Comparison of ENCODE assay signal across 1 cellular context in genomic region chr10:12631787-12632562, GRCh38.
A peak's percentile ranks its signal among the peaks of the same experiment; 100 is the strongest.
TF ChIP-seq lines count a peak whose summit lies in the region.

No MANE protein-coding gene starts in this region.

TF ChIP-seq in HepG2, 621 proteins besides CTCF, POLR2A, EP300 and RAD21 (continued from another document and continues in another):
- TF ChIP-seq MYPOP (CRISPR knock-in tag; IDR thresholded peaks at IDR 0.05), result no peak
- no peak for TF ChIP-seq ZNF230 (CRISPR knock-in tag; IDR thresholded peaks at IDR 0.05)
- no peak for TF ChIP-seq ZSCAN21 (CRISPR knock-in tag; IDR thresholded peaks at IDR 0.05; ENCODE audit: borderline replicate concordance)
- TF ChIP-seq TCF7L2 (IDR thresholded peaks at IDR 0.05; ENCODE audit: low read depth, low read length), result no peak
- no peak for TF ChIP-seq ZNF782 (CRISPR knock-in tag; IDR thresholded peaks at IDR 0.05; ENCODE audit: borderline replicate concordance)
- TF ChIP-seq MXI1 (IDR thresholded peaks at IDR 0.05; ENCODE audit: borderline replicate concordance, low read depth, low read length), result no peak
- TF ChIP-seq ZNF3 (CRISPR knock-in tag; IDR thresholded peaks at IDR 0.05), result no peak
- no peak for TF ChIP-seq ZNF746 (CRISPR knock-in tag; IDR thresholded peaks at IDR 0.05)
- TF ChIP-seq HIC2 (CRISPR knock-in tag; IDR thresholded peaks at IDR 0.05; ENCODE audit: low read depth), result peak; percentile 40; the same call in 1 of the 2 replicates
- TF ChIP-seq FOXA3 (CRISPR knock-in tag; IDR thresholded peaks at IDR 0.05), result peak; percentile 79
- TF ChIP-seq ZNF646 (CRISPR knock-in tag; IDR thresholded peaks at IDR 0.05), result no peak
- TF ChIP-seq TEAD3 (CRISPR knock-in tag; optimal IDR thresholded peaks at IDR 0.05; ENCODE audit: borderline replicate concordance), result no peak
- no peak for TF ChIP-seq KLF12 (CRISPR knock-in tag; IDR thresholded peaks at IDR 0.05; ENCODE audit: borderline replicate concordance)
- no peak for TF ChIP-seq HMGXB4 (CRISPR knock-in tag; IDR thresholded peaks at IDR 0.05; ENCODE audit: borderline replicate concordance in 1 of 2, low read depth in 1 of 2)
- TF ChIP-seq PLRG1 (conservative IDR thresholded peaks at IDR 0.05), result no peak
- no peak for TF ChIP-seq AKNA (CRISPR knock-in tag; IDR thresholded peaks at IDR 0.05; ENCODE audit: borderline replicate concordance)
- no peak for TF ChIP-seq HNRNPLL (IDR thresholded peaks at IDR 0.05; ENCODE audit: low read depth, low read length, poor library complexity, severe bottlenecking)
- TF ChIP-seq SYNCRIP (IDR thresholded peaks at IDR 0.05; ENCODE audit: insufficient read depth, low read depth, low read length), result no peak
- TF ChIP-seq MED13 (CRISPR knock-in tag; IDR thresholded peaks at IDR 0.05), result no peak
- TF ChIP-seq NCOA2 (CRISPR knock-in tag; IDR thresholded peaks at IDR 0.05), result 0 out of 2 replicates have a peak, but pooled peaks have one; percentile 5
- no peak for TF ChIP-seq SRF (IDR thresholded peaks at IDR 0.05; ENCODE audit: low read depth, low read length)
- no peak for TF ChIP-seq ATF1 (CRISPR knock-in tag; IDR thresholded peaks at IDR 0.05)
- TF ChIP-seq DR1 (CRISPR knock-in tag; IDR thresholded peaks at IDR 0.05), result no peak
- no peak for TF ChIP-seq ZNF616 (CRISPR knock-in tag; IDR thresholded peaks at IDR 0.05; ENCODE audit: low read depth)
- no peak for TF ChIP-seq BRCA1 (CRISPR knock-in tag; IDR thresholded peaks at IDR 0.05)
- no peak for TF ChIP-seq ZNF703 (CRISPR knock-in tag; IDR thresholded peaks at IDR 0.05; ENCODE audit: borderline replicate concordance)
- TF ChIP-seq ZFP36 (IDR thresholded peaks at IDR 0.05; ENCODE audit: borderline replicate concordance, low read depth, low read length, partially characterized antibody), result no peak
- no peak for TF ChIP-seq ETV5 (CRISPR knock-in tag; IDR thresholded peaks at IDR 0.05; ENCODE audit: borderline replicate concordance)
- TF ChIP-seq SAFB2 (CRISPR knock-in tag; IDR thresholded peaks at IDR 0.05; ENCODE audit: borderline replicate concordance, low read depth), result no peak
- TF ChIP-seq HOXA9 (CRISPR knock-in tag; IDR thresholded peaks at IDR 0.05; ENCODE audit: borderline replicate concordance), result no peak
- TF ChIP-seq TARDBP (CRISPR knock-in tag; IDR thresholded peaks at IDR 0.05), result no peak
- no peak for TF ChIP-seq NFE2L1 (CRISPR knock-in tag; IDR thresholded peaks at IDR 0.05; ENCODE audit: borderline replicate concordance)
- 0 out of 2 replicates have a peak, but pooled peaks have one; percentile 17 for TF ChIP-seq PITX1 (CRISPR knock-in tag; IDR thresholded peaks at IDR 0.05)
- no peak for TF ChIP-seq ZHX2 (IDR thresholded peaks at IDR 0.05; ENCODE audit: low read depth)
- TF ChIP-seq ZHX2 (CRISPR knock-in tag; IDR thresholded peaks at IDR 0.05; ENCODE audit: borderline replicate concordance), result no peak
- 0 out of 2 replicates have a peak, but pooled peaks have one; percentile 8 for TF ChIP-seq RARA (CRISPR knock-in tag; IDR thresholded peaks at IDR 0.05)
- no peak for TF ChIP-seq MYC (CRISPR knock-in tag; IDR thresholded peaks at IDR 0.05; ENCODE audit: borderline replicate concordance)
